2 cellular contexts compared by ENCODE assay signal in genomic region chrX:138150709-138151108, GRCh38.
TF ChIP-seq lines count a peak whose summit lies in the region.

No MANE protein-coding gene starts in this region.

TF ChIP-seq in SK-N-SH, 30 proteins besides CTCF, POLR2A, EP300 and RAD21 (continued from another document):
- TF ChIP-seq REST (IDR thresholded peaks at IDR 0.05; ENCODE audit: low read depth, low read length) = no peak
- TF ChIP-seq FOXM1 (IDR thresholded peaks at IDR 0.05; ENCODE audit: low read depth) = no peak
- TF ChIP-seq RXRA (IDR thresholded peaks at IDR 0.05; ENCODE audit: borderline replicate concordance, low read depth) = no peak
- TF ChIP-seq MEF2A (IDR thresholded peaks at IDR 0.05; ENCODE audit: borderline replicate concordance, low read depth) = no peak
- no peak for TF ChIP-seq GATA2 (CRISPR knock-in tag; IDR thresholded peaks at IDR 0.05)
- TF ChIP-seq ZBTB33 (IDR thresholded peaks at IDR 0.05; ENCODE audit: borderline replicate concordance, low read depth) = no peak
- TF ChIP-seq TAF1 (IDR thresholded peaks at IDR 0.05; ENCODE audit: borderline replicate concordance, low read depth, low read length) = no peak
- no peak for TF ChIP-seq NRF1 (IDR thresholded peaks at IDR 0.05; ENCODE audit: low read depth, low read length)
- no peak for TF ChIP-seq EZH2phosphoT487 (IDR thresholded peaks at IDR 0.05; ENCODE audit: borderline replicate concordance, low read depth)
- no peak for TF ChIP-seq NFIC (IDR thresholded peaks at IDR 0.05; ENCODE audit: borderline replicate concordance)

TF ChIP-seq in SK-N-SH treated with all-trans-retinoic acid at 6 μM for 48 hours, 23 proteins besides CTCF, POLR2A, EP300 and RAD21 (continued from another document):
- TF ChIP-seq TSHZ2 (CRISPR knock-in tag; IDR thresholded peaks at IDR 0.05) = no peak
- no peak for TF ChIP-seq OSR1 (CRISPR knock-in tag; IDR thresholded peaks at IDR 0.05)
- no peak for TF ChIP-seq CSRNP3 (CRISPR knock-in tag; IDR thresholded peaks at IDR 0.05)
- no peak for TF ChIP-seq PATZ1 (CRISPR knock-in tag; IDR thresholded peaks at IDR 0.05; ENCODE audit: borderline replicate concordance)
- no peak for TF ChIP-seq RARB (CRISPR knock-in tag; IDR thresholded peaks at IDR 0.05)
